8 cellular contexts compared by ENCODE assay signal in genomic region chr7:140640060-140640611, GRCh38. TPM values are rescaled to one million over a fixed set of nuclear protein-coding genes. Genes with fewer than 3 reads are reported as not detected.
DNase-seq lines count a peak whose midpoint lies in the region; ATAC-seq and TF ChIP-seq lines count a peak whose summit lies in the region.

No MANE protein-coding gene starts in this region.

- H3K4me3 Mint-ChIP-seq in IgD-negative memory B cell = peak overlapping the region; percentile 3 to 96 (median 86)
- peak overlapping the region; percentile 98 to 100 (median 99) for H3K4me3 Mint-ChIP-seq in brain

- H3K9me3 Mint-ChIP-seq in IgD-negative memory B cell = peaks cover 0 to 7% (median 0%) of the 10 kb centered on the region in 3 donors
- H3K9me3 Mint-ChIP-seq in brain = peaks cover 0 to 3% (median 0%) of the 10 kb centered on the region in 5 experiments

- no peak for ATAC-seq in GM21723 (IDR thresholded peaks at IDR 0.05; ENCODE audit: unreplicated experiment)

- 0 to 12% (median 1%) methylated on average over 6 to 71 of the region's 71 CpGs for WGBS in spleen, 5 donors

- H3K27ac Mint-ChIP-seq in IgD-negative memory B cell (no peak overlapping the region), brain (peak overlapping the region; percentile 88 to 99 (median 98))

- H3K4me3 ChIP-seq in spleen = peak overlapping the region; percentile 39 to 76 (median 50)

- no peaks in the 10 kb centered on the region for H3K36me3 ChIP-seq in spleen

- intact Hi-C loops in spleen (cut with DNase I; ENCODE audit: low total_unique reads) = no loop called here

- H3K36me3 Mint-ChIP-seq in IgD-negative memory B cell (peaks cover 4% of the 10 kb centered on the region), brain (peaks cover 13% of the 10 kb centered on the region)

- DNase-seq in D341Med (ENCODE audit: low spot score) = peak; percentile 77
- DNase-seq in iris pigment epithelial cell (ENCODE audit: low read depth) = peak; percentile 24
- DNase-seq in spleen = peak; percentile 82
- DNase-seq in activated gamma-delta T cell treated with Interleukin-2 at 50 U/mL for 16 hours = no peak
- DNase-seq in DMS153 treated with DMSO at 0.1 percent for 48 hours (lab: John Stamatoyannopoulos, UW; ENCODE audit: unreplicated experiment) = no peak

- no peaks in the 10 kb centered on the region for H3K9me3 ChIP-seq in spleen

- peaks cover 6 to 17% (median 10%) of the 10 kb centered on the region in 3 donors for H3K4me1 Mint-ChIP-seq in IgD-negative memory B cell
- H3K4me1 Mint-ChIP-seq in brain = peaks cover 74% of the 10 kb centered on the region

- H3K27me3 Mint-ChIP-seq in IgD-negative memory B cell (peaks cover 38% of the 10 kb centered on the region), brain (peaks cover 12% of the 10 kb centered on the region)

- H3K27ac ChIP-seq in spleen = peak overlapping the region; percentile 42 to 85 (median 80)

- TF ChIP-seq CTCF in brain (conservative IDR thresholded peaks at IDR 0.05) (no peak), spleen (IDR thresholded peaks at IDR 0.05 in 8 of 11, conservative IDR thresholded peaks at IDR 0.05 in 3 of 11) (no peak)

- H3K27me3 ChIP-seq in spleen (replicated peaks in 1 of 7) = peaks cover 0 to 74% (median 18%) of the 10 kb centered on the region in 7 donors

- no peak for TF ChIP-seq POLR2A in spleen (IDR thresholded peaks at IDR 0.05)

- peaks cover 10 to 78% (median 42%) of the 10 kb centered on the region in 6 donors for H3K4me1 ChIP-seq in spleen

RNA-seq across cellular contexts. Expression of gene DENND2A, which starts 0.5 kb away (rescaled TPM):
- polyA plus RNA-seq in IgD-negative memory B cell (not detected), brain (ENCODE audit: insufficient read depth, low read depth, low replicate concordance) (49.3 TPM), spleen (1 to 10 TPM; 1.9 to 7.7 (median 6.6) TPM)
- 10 to 100 TPM in 6 of 7 donors, 1 to 10 TPM in 1; 9.6 to 35.3 (median 19.9) TPM for total RNA-seq in spleen

RNA-seq across cellular contexts. Expression of gene ADCK2, which starts 32.6 kb away (rescaled TPM):
- polyA plus RNA-seq in IgD-negative memory B cell = 38.4 TPM
- polyA plus RNA-seq in brain (ENCODE audit: insufficient read depth, low read depth, low replicate concordance) = 45.7 TPM
- total RNA-seq in spleen = 10 to 100 TPM; 16.9 to 25.2 (median 20.4) TPM
- polyA plus RNA-seq in spleen = 10 to 100 TPM; 10.6 to 15.6 (median 11.9) TPM

RNA-seq across cellular contexts. Expression of gene NDUFB2, which starts 56.4 kb away (rescaled TPM):
- 367 TPM for polyA plus RNA-seq in IgD-negative memory B cell
- 340 TPM for polyA plus RNA-seq in brain (ENCODE audit: insufficient read depth, low read depth, low replicate concordance)
- total RNA-seq in spleen = 100 to 1,000 TPM; 104 to 235 (median 123) TPM
- 100 to 1,000 TPM; 155 to 370 (median 238) TPM for polyA plus RNA-seq in spleen

Comparison
In these comparisons a context has a peak if more than half of its experiments do, and no peak if none do; other contexts are left out.
1. DNase-seq: peak in D341Med (single experiment), iris pigment epithelial cell (single experiment) and spleen (single experiment); none in activated gamma-delta T cell treated with Interleukin-2 at 50 U/mL for 16 hours (single experiment) and DMS153 treated with DMSO at 0.1 percent for 48 hours (single experiment).
2. H3K27ac Mint-ChIP-seq: peak in brain (5 of 5); none in IgD-negative memory B cell (0 of 3).